In genomic region chr12:8780389-8780788, GRCh38 we compare ENCODE assay signal across 9 cellular contexts. TPM values are rescaled to one million over a fixed set of nuclear protein-coding genes. Genes with fewer than 3 reads are reported as not detected.
A peak's percentile ranks its signal among the peaks of the same experiment; 100 is the strongest.
DNase-seq lines count a peak whose midpoint lies in the region; ATAC-seq, FAIRE-seq and TF ChIP-seq lines count a peak whose summit lies in the region.
"Had no signal": no experiment of that assay in that cellular context is flagged by ENCODE, and none has a peak within 500 bp of the region (broad histone marks: within the 10 kb centered on the region; RNA-seq: fewer than 3 reads in every experiment).

No MANE protein-coding gene starts in this region.

- RAD21 ChIA-PET in GM12878 (lab: Charles Lee; ENCODE audit: unreplicated experiment): no interaction called here

- ATAC-seq in GM12878 (0 out of 3 replicates have a peak, but pooled peaks have one; percentile 42), HG03196 (IDR thresholded peaks at IDR 0.05; ENCODE audit: unreplicated experiment) (no peak), HG02642 (IDR thresholded peaks at IDR 0.05; ENCODE audit: poor library complexity, unreplicated experiment) (no peak)

- peak; percentile 13 for FAIRE-seq in GM12878 (lab: Jason Lieb, UNC)
- FAIRE-seq: H54 had no signal

- BruUV-seq in GM12878 (replicated peaks; lab: Mats Ljungman, UMichigan): no TSS peak

- no peak for TF ChIP-seq POLR2A in GM12878 (IDR thresholded peaks at IDR 0.05; ENCODE audit: low read depth, low read length)

- SMC1A ChIA-PET in GM12878 (lab: Charles Lee; ENCODE audit: uncharacterized antibody, unreplicated experiment): no interaction called here

- CTCF ChIA-PET in GM12878 (lab: Yijun Ruan, JAX): interaction anchor here (0.9 kb wide), 1 partner anchor 269 kb away, joined by 3 read pairs; no protein-coding TSS in a partner anchor

- H3K79me2 ChIP-seq in GM12878 (ENCODE audit: control insufficient read depth, insufficient read depth, low read length): no peaks in the 10 kb centered on the region

- no peak overlapping the region for H2AFZ ChIP-seq in GM12878 (ENCODE audit: control insufficient read depth, low read depth, low read length)

- TF ChIP-seq RAD21 in Ishikawa (IDR thresholded peaks at IDR 0.05; ENCODE audit: low read depth) (peak; percentile 47; the same call in 1 of the 2 replicates), GM12878 (IDR thresholded peaks at IDR 0.05; ENCODE audit: insufficient read depth, low read depth, low read length) (peak; percentile 40; the same call in 1 of the 2 replicates), liver (IDR thresholded peaks at IDR 0.05) (peak; percentile 54 to 57)

- 29% methylated on average over 1 of the region's 1 CpG for WGBS in GM12878 (ENCODE audit: insufficient coverage, insufficient replicate concordance, low lambda C conversion rate, missing lambda C conversion rate)
- WGBS in liver: 80% methylated on average over 1 of the region's 1 CpG

- H3K27ac ChIP-seq in GM12878 (ENCODE audit: control insufficient read depth, insufficient read depth) (no peak overlapping the region), liver (ENCODE audit: low read depth in 1 of 2, low read length in 2 of 2) (no peak overlapping the region)

- no peaks in the 10 kb centered on the region; a peak in 1 of 4 replicates for H3K27me3 ChIP-seq in GM12878 (replicated peaks in 1 of 2; ENCODE audit: control insufficient read depth in 2 of 2, insufficient read depth in 2 of 2, low read length in 1 of 2)
- no peaks in the 10 kb centered on the region for H3K27me3 ChIP-seq in liver (ENCODE audit: control insufficient read depth in 4 of 4, insufficient read depth in 4 of 4, low read length in 3 of 4)

- intact Hi-C loops in GM12878 (cut with micrococcal nuclease; ENCODE audit: unreplicated experiment): loop anchor here (5.0 kb wide), 2 partner anchors 238 to 262 kb away; partner anchors contain the start of gene CLEC4E

- H3K4me1 ChIP-seq in GM12878 (ENCODE audit: control insufficient read depth, insufficient read depth, low read length): no peaks in the 10 kb centered on the region
- H3K4me1 ChIP-seq in liver (ENCODE audit: control insufficient read depth in 4 of 4, insufficient read depth in 4 of 4, low read length in 3 of 4): no peaks in the 10 kb centered on the region

- TF ChIP-seq CTCF in GM12878 (IDR thresholded peaks at IDR 0.05 in 2 of 3, conservative IDR thresholded peaks at IDR 0.05 in 1 of 3; ENCODE audit: control insufficient read depth in 2 of 3, extremely low read depth in 1 of 3, insufficient read depth in 1 of 3, low read depth in 3 of 3, low read length in 3 of 3) (peak; percentile 19 to 25 (median 24); a peak in 2 of 6 replicates), liver (IDR thresholded peaks at IDR 0.05; ENCODE audit: low read depth, low read length, missing input control) (peak; percentile 29)

- H4K20me1 ChIP-seq in GM12878 (ENCODE audit: control insufficient read depth, insufficient read depth): no peaks in the 10 kb centered on the region

- H3K9ac ChIP-seq in GM12878 (ENCODE audit: control insufficient read depth, insufficient read depth, low read length) (no peak overlapping the region), liver (ENCODE audit: low read depth in 1 of 2, low read length in 2 of 2) (no peak overlapping the region)

- no peak overlapping the region for H3K4me3 ChIP-seq in GM12878
- no peak overlapping the region for H3K4me3 ChIP-seq in liver (ENCODE audit: low read depth in 1 of 3, low read length in 3 of 3)

- no peak overlapping the region for H3K4me2 ChIP-seq in GM12878 (ENCODE audit: control insufficient read depth, insufficient read depth)

- no peak for TF ChIP-seq EP300 in Ishikawa (IDR thresholded peaks at IDR 0.05; ENCODE audit: borderline replicate concordance)
- TF ChIP-seq EP300 in GM12878 (IDR thresholded peaks at IDR 0.05; ENCODE audit: borderline replicate concordance in 1 of 2, control insufficient read depth in 1 of 2, low read depth in 2 of 2, low read length in 2 of 2): no peak

- in situ Hi-C loops in Caki2 (cut with HindIII; ENCODE audit: low pct_unique_long_range_greater_than_20kb, low sequenced_read_pairs) (no loop called here), GM12878 (cut with MboI) (no loop called here)

- no peaks in the 10 kb centered on the region for H3K9me3 ChIP-seq in GM12878 (replicated peaks; ENCODE audit: control insufficient read depth, insufficient read depth, low read length)
- H3K9me3 ChIP-seq in liver (ENCODE audit: control insufficient read depth in 4 of 4, low read length in 3 of 4): no peaks in the 10 kb centered on the region

- no peaks in the 10 kb centered on the region for H3K36me3 ChIP-seq in GM12878 (ENCODE audit: control insufficient read depth in 2 of 2, insufficient read depth in 2 of 2, low read length in 1 of 2)
- no peaks in the 10 kb centered on the region for H3K36me3 ChIP-seq in liver (ENCODE audit: control insufficient read depth in 4 of 4, insufficient read depth in 3 of 4, low read depth in 1 of 4, low read length in 3 of 4)

- POLR2A ChIA-PET in GM12878 (lab: Charles Lee): no interaction called here

- DNase-seq in Caki2 (ENCODE audit: low read depth) (peak; percentile 47), GM12878 (ENCODE audit: low read depth, low spot score) (no peak), NCI-H1436 (lab: John Stamatoyannopoulos, UW) (no peak)
- no peak for DNase-seq in activated T-cell treated with anti-CD3 and anti-CD28 coated beads, Interleukin-2, amount 50 U/mL, for 48 hours

TF ChIP-seq in Ishikawa, 13 proteins besides CTCF, POLR2A, EP300 and RAD21 (continues in another document):
- TF ChIP-seq FOXM1 (IDR thresholded peaks at IDR 0.05; ENCODE audit: borderline replicate concordance, low read depth) (no peak), MAX (IDR thresholded peaks at IDR 0.05) (no peak), EGR1 (IDR thresholded peaks at IDR 0.05) (no peak), YY1 (IDR thresholded peaks at IDR 0.05; ENCODE audit: low read depth) (no peak), CEBPB (IDR thresholded peaks at IDR 0.05) (no peak)

TF ChIP-seq in GM12878, 131 proteins besides CTCF, POLR2A, EP300 and RAD21:
- TF ChIP-seq SMC3 (IDR thresholded peaks at IDR 0.05; ENCODE audit: borderline replicate concordance, low read length) (0 out of 2 replicates have a peak, but pooled peaks have one; percentile 9), POLR2AphosphoS2 (IDR thresholded peaks at IDR 0.05; ENCODE audit: low read depth, low read length) (no peak)

TF ChIP-seq in liver, 16 proteins besides CTCF, POLR2A, EP300 and RAD21 (continues in another document):
- TF ChIP-seq YY1 (IDR thresholded peaks at IDR 0.05) (no peak), GABPA (IDR thresholded peaks at IDR 0.05 in 1 of 2, conservative IDR thresholded peaks at IDR 0.05 in 1 of 2) (no peak), REST (IDR thresholded peaks at IDR 0.05) (no peak), HNF4G (IDR thresholded peaks at IDR 0.05) (no peak), FOXA1 (IDR thresholded peaks at IDR 0.05) (no peak), SP1 (IDR thresholded peaks at IDR 0.05) (no peak), NR2F2 (IDR thresholded peaks at IDR 0.05) (no peak), JUND (IDR thresholded peaks at IDR 0.05) (no peak), HNF4A (conservative IDR thresholded peaks at IDR 0.05) (no peak), FOXA2 (IDR thresholded peaks at IDR 0.05) (no peak), ATF3 (IDR thresholded peaks at IDR 0.05) (no peak)

RNA-seq across cellular contexts. Expression of gene A2ML1, which starts 42.0 kb away (rescaled TPM):
- total RNA-seq in Caki2 (2014; rRNA removed; shearing (Covaris generic); ENCODE audit: low replicate concordance): not detected in 2 replicates
- total RNA-seq in GM12878 (2013; cell fraction: nucleolus; rRNA removed): not detected in 2 replicates
- not detected in 2 replicates for total RNA-seq in GM12878 (2014; rRNA removed)
- not detected in 2 replicates for total RNA-seq in GM12878 (2014; rRNA removed; fragmentation: Illumina TruSeq; extraction: Trizol)
- total RNA-seq in GM12878 (2021): not detected in 2 replicates
- polyA plus RNA-seq in GM12878 (2011; ENCODE audit: low read depth): not detected
- not detected in 2 replicates for polyA plus RNA-seq in GM12878 (2011; rRNA removed)
- polyA plus RNA-seq in GM12878 (2011; cell fraction: cytosol; rRNA removed): not detected in 2 replicates
- not detected in 2 replicates for polyA plus RNA-seq in GM12878 (2011; cell fraction: nucleus; rRNA removed)
- polyA plus RNA-seq in GM12878 (2012): not detected in 2 replicates
- polyA plus RNA-seq in GM12878 (2014; fragmentation: Illumina TruSeq; extraction: Trizol): not detected in 2 replicates
- not detected for polyA plus RNA-seq in GM12878 (2014; fragmentation: Nextera tagmentation; extraction: Ambion mirVana)
- not detected in 2 replicates for polyA plus RNA-seq in GM12878 (2014; rRNA removed)
- polyA plus RNA-seq in GM12878 (2016; fragmentation: Nextera tagmentation; extraction: Ambion mirVana): not detected
- polyA minus RNA-seq in GM12878 (2011; rRNA and poly(A)+ RNA removed): not detected in 2 replicates
- polyA minus RNA-seq in GM12878 (2011; cell fraction: cytosol; rRNA and poly(A)+ RNA removed): not detected in 2 replicates
- polyA minus RNA-seq in GM12878 (2011; cell fraction: nucleus; rRNA and poly(A)+ RNA removed): not detected in 2 replicates
- under 1 TPM in 1 of 2 donors, not detected in 1; 0.19 TPM for total RNA-seq in liver
- under 1 TPM in 1 of 2 donors, not detected in 1; 0.03 TPM for polyA plus RNA-seq in liver
